In the genomic region with DNA sequence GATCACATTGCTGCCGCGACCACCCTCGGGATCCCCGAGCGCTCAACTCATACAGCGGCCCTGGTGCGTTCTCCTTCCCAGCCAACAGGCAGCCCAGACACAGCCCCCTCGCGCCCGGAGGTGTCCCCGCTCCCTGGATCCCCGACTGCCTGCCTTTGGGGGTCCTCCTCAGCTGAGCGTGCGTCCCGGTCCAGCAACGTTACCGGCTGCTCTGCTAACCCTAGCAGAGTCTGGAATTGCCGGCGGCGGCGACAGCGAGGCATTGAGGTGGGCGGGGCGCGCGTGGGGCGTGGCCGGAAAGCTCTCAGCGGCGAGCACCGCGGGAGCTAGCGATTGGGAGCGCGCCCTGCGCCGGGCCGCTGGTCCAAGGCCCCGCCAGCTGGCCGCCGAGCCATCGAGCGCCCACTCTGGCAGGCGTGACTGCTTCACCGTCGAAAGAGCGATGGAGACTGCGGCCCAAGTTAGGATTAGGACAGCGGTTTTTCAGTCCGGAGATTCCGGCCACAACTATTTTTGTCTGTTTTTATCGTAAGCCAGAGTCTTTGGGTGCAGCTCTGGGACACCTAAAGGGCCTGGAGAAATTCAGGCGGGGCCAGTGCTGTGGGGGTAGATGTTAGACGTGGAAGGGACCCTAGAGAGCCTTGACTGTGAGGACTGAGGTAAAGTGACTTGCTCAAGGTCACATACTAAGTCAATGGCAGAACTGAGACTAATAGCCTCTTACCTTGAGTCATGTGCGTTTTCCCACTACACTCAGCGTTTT, we compare ENCODE assay signal across 8 cellular contexts. TPM values are rescaled to one million over a fixed set of nuclear protein-coding genes. Genes with fewer than 3 reads are reported as not detected.
A peak's percentile ranks its signal among the peaks of the same experiment; 100 is the strongest.
DNase-seq lines count a peak whose midpoint lies in the region; ATAC-seq, FAIRE-seq and TF ChIP-seq lines count a peak whose summit lies in the region.

A gene (minus strand): TSS at position 232 of the 763 bp plus-strand sequence. CDS start 17,575 bp downstream, outside the sequence.

- TF ChIP-seq CTCF in Calu3 (IDR thresholded peaks at IDR 0.05; ENCODE audit: unreplicated experiment): no peak

- H3K18ac ChIP-seq in mesendoderm (ENCODE audit: low read length): peak within 1 kb of the TSS; percentile 76

- H3K9ac ChIP-seq in endocrine pancreas (ENCODE audit: control insufficient read depth, insufficient read depth, low read length): peak within 1 kb of the TSS; percentile 89
- H3K9ac ChIP-seq in mesendoderm (ENCODE audit: low read length): peak within 1 kb of the TSS; percentile 94

- H3K4me1 Mint-ChIP-seq in Calu3 (ENCODE audit: low read depth, unreplicated experiment): peaks cover 16% of the 10 kb centered on the region

- DNase-seq in Calu3 (peak; percentile 97), HTR-8/SVneo (ENCODE audit: insufficient read length, low spot score) (peak; percentile 98), NOMO-1 treated with DMSO at 0.1 percent for 48 hours (lab: John Stamatoyannopoulos, UW; ENCODE audit: unreplicated experiment) (peak; percentile 95), mesendoderm (peak; percentile 96)
- DNase-seq in activated CD8-positive, alpha-beta memory T cell treated with anti-CD3 and anti-CD28 coated beads for 48 hours (ENCODE audit: low read depth in 2 of 3, low spot score in 2 of 3): peak; percentile 72 to 83 (median 82)
- peak; percentile 85 for DNase-seq in stimulated activated CD8-positive, alpha-beta memory T cell treated with anti-CD3 and anti-CD28 coated beads, Interleukin-12 subunit alpha, Interleukin-12 subunit beta, amount 100 ng/mL, for 4 hours (ENCODE audit: low read depth)

- peaks cover 15% of the 10 kb centered on the region for H3K36me3 Mint-ChIP-seq in Calu3 (ENCODE audit: insufficient read depth, unreplicated experiment)

- no TSS peak for BruUV-seq in Calu3 (replicated peaks; lab: Mats Ljungman, UMichigan)

- H3K27me3 Mint-ChIP-seq in Calu3 (ENCODE audit: unreplicated experiment): no peaks in the 10 kb centered on the region

- no peaks in the 10 kb centered on the region for H3K9me3 Mint-ChIP-seq in Calu3 (ENCODE audit: low read depth, unreplicated experiment)

- H3K9me3 ChIP-seq in endocrine pancreas (ENCODE audit: control insufficient read depth, low read length): no peaks in the 10 kb centered on the region

- peak within 1 kb of the TSS; percentile 100 for H3K4me3 Mint-ChIP-seq in Calu3 (ENCODE audit: low read depth, unreplicated experiment)

- peak within 1 kb of the TSS; percentile 98 for H3K27ac Mint-ChIP-seq in Calu3 (ENCODE audit: unreplicated experiment)

- H3K4me3 ChIP-seq in endocrine pancreas (ENCODE audit: control insufficient read depth, insufficient read depth, low read length) (peak within 1 kb of the TSS; percentile 95), mesendoderm (ENCODE audit: low read length) (peak within 1 kb of the TSS; percentile 96)

- CTCF ChIA-PET in Calu3 (lab: Charles Lee): interaction anchor here (0.9 to 1.2 kb wide), 4 partner anchors 29 to 962 kb away, joined by 3 to 5 read pairs (median 4); no protein-coding TSS in a partner anchor

- H3K27me3 ChIP-seq in endocrine pancreas (ENCODE audit: control insufficient read depth, insufficient read depth, low read length): no peaks in the 10 kb centered on the region
- H3K27me3 ChIP-seq in mesendoderm (ENCODE audit: insufficient read depth, low read length, poor library complexity): no peaks in the 10 kb centered on the region

- peak within 1 kb of the TSS; percentile 57 for H3K4me2 ChIP-seq in mesendoderm (ENCODE audit: low read length)

- no peaks in the 10 kb centered on the region for H3K36me3 ChIP-seq in endocrine pancreas (ENCODE audit: control insufficient read depth, insufficient read depth, low read length)
- no peaks in the 10 kb centered on the region for H3K36me3 ChIP-seq in mesendoderm (ENCODE audit: control insufficient read depth, insufficient read depth, low read length)

- ATAC-seq in GM21381 (IDR thresholded peaks at IDR 0.05; ENCODE audit: unreplicated experiment): peak; percentile 93

- no peak within 1 kb of the TSS for H3K23ac ChIP-seq in mesendoderm (ENCODE audit: low read length)

- H2BK15ac ChIP-seq in mesendoderm (replicated peaks; ENCODE audit: low read depth): no peak within 1 kb of the TSS

- H3K4me1 ChIP-seq in endocrine pancreas (ENCODE audit: control insufficient read depth, insufficient read depth, low read length) (peaks cover 6% of the 10 kb centered on the region), mesendoderm (ENCODE audit: control insufficient read depth, low read depth, low read length) (no peaks in the 10 kb centered on the region)

- H3K79me1 ChIP-seq in mesendoderm (ENCODE audit: low read length): no peaks in the 10 kb centered on the region

- H2BK120ac ChIP-seq in mesendoderm (ENCODE audit: low read depth, low read length): no peak within 1 kb of the TSS

- peak within 1 kb of the TSS; percentile 93 for H4K5ac ChIP-seq in mesendoderm (ENCODE audit: low read length)

- no peak within 1 kb of the TSS for H2BK5ac ChIP-seq in mesendoderm (ENCODE audit: low read length)

- no peaks in the 10 kb centered on the region for H3K79me2 ChIP-seq in mesendoderm (ENCODE audit: control insufficient read depth, insufficient read depth, low read length)

- no peak within 1 kb of the TSS for H2AK5ac ChIP-seq in mesendoderm (ENCODE audit: low read length)

- FAIRE-seq in HTR-8/SVneo (lab: Jason Lieb, UNC): peak; percentile 100

- peak within 1 kb of the TSS; percentile 91 for H3K27ac ChIP-seq in mesendoderm (ENCODE audit: low read depth, low read length)

- H3K56ac ChIP-seq in mesendoderm (ENCODE audit: low read length): peak within 1 kb of the TSS; percentile 96

- WGBS in mesendoderm (ENCODE audit: extremely low coverage, insufficient coverage, low lambda C conversion rate): no CpG with 5 or more reads among the region's 56 CpGs

- intact Hi-C loops in Calu3 (cut with micrococcal nuclease; ENCODE audit: unreplicated experiment): no loop called here

- H3K4ac ChIP-seq in mesendoderm (ENCODE audit: low read depth, low read length): no peak within 1 kb of the TSS

- H4K8ac ChIP-seq in mesendoderm (ENCODE audit: low read depth, low read length): peak within 1 kb of the TSS; percentile 94

RNA-seq across cellular contexts. Expression of the gene that starts here (rescaled TPM):
- 28.9 and 31.3 TPM in 2 replicates for total RNA-seq in Calu3 (2022)
- polyA plus RNA-seq in mesendoderm (2013, experiment 1 of 2): 16.1 TPM
- polyA plus RNA-seq in mesendoderm (2013, experiment 2 of 2): 17.9 TPM

Comparison
In these comparisons a context has a peak if more than half of its experiments do, and no peak if none do; other contexts are left out.
1. Peak in every context shown above with its lines: DNase-seq, ATAC-seq, H3K4me3 ChIP-seq and H3K27ac ChIP-seq.